30 cellular contexts compared by ENCODE assay signal in the genomic region with DNA sequence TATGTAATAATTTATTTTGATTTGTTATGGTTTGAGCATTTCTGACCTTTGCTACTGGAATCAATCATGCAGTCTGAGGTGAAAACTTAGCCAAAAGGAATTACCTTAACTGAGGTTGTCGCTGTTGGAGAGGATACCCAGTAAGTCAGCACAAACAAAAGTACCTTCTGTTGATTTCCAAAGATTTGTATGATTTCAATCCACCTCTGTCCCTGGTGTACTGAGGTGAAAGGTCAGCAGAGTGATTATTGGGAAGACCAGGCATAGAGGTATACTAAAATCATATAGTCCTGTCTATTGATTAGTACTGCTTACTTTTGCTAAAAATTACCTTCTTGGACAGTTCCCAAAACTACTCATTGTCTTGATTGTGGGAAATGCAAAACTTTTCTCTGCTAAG. TPM values are rescaled to one million over a fixed set of nuclear protein-coding genes. Genes with fewer than 3 reads are reported as not detected.
DNase-seq lines count a peak whose midpoint lies in the region; ATAC-seq and TF ChIP-seq lines count a peak whose summit lies in the region.
"Had no signal": no experiment of that assay in that cellular context is flagged by ENCODE, and none has a peak within 500 bp of the region (broad histone marks: within the 10 kb centered on the region; RNA-seq: fewer than 3 reads in every experiment).

No MANE protein-coding gene starts in this region.

- H3K9ac ChIP-seq in adipocyte (ENCODE audit: low read length) (peak overlapping the region; percentile 55), muscle layer of colon (ENCODE audit: low read length) (no peak overlapping the region), smooth muscle cell (ENCODE audit: low read depth) (no peak overlapping the region), SK-N-SH (no peak overlapping the region)
- H3K9ac ChIP-seq: BLaER1 treated with 17β-estradiol and CSF1 and Interleukin-3, amounts not matched to agents 10 nM and 100 nM; KMS-11 had no signal

- ATAC-seq in left lung = no peak
- ATAC-seq: activated naive CD4-positive, alpha-beta T cell treated with anti-CD3 and anti-CD28 coated beads, Interleukin-2, amount 50 U/mL, for 72 hours; activated T-helper 17 cell treated with anti-CD3 and anti-CD28 coated beads, Interleukin-2, amount 50 U/mL, for 72 hours had no signal

- H4K20me1 ChIP-seq in smooth muscle cell (ENCODE audit: low read depth) (peaks cover 19% of the 10 kb centered on the region), SK-N-SH (ENCODE audit: insufficient read depth) (no peaks in the 10 kb centered on the region)

- WGBS in smooth muscle cell (ENCODE audit: low lambda C conversion rate) = 100% methylated on average over 1 of the region's 1 CpG
- WGBS in SK-N-SH (ENCODE audit: low lambda C conversion rate) = 83% methylated on average over 1 of the region's 1 CpG

- H3K27me3 Mint-ChIP-seq in HFFc6 (ENCODE audit: insufficient read depth) = no peaks in the 10 kb centered on the region
- H3K27me3 Mint-ChIP-seq: activated CD4-positive, alpha-beta memory T cell treated with anti-CD3 and anti-CD28 coated beads, Interleukin-2, amount 10 ng/mL, durations not matched to agents 7 days and 5 days; activated T-helper 17 cell treated with anti-CD3 and anti-CD28 coated beads, Interleukin-2, amount 50 U/mL, for 72 hours; stimulated activated naive CD8-positive, alpha-beta T cell treated with anti-CD3 and anti-CD28 coated beads, Interleukin-15, Interleukin-2, amounts not matched to agents 100 ng/mL and 50 ng/mL, for 24 hours; type B pancreatic cell had no signal

- H3K4me1 ChIP-seq in adipocyte (ENCODE audit: control insufficient read depth, insufficient read depth, low read length) (peaks cover 75% of the 10 kb centered on the region), muscle layer of colon (ENCODE audit: insufficient read depth, low read length) (peaks cover 70% of the 10 kb centered on the region), smooth muscle cell (ENCODE audit: low read depth) (peaks cover 37% of the 10 kb centered on the region), SK-N-SH (ENCODE audit: control insufficient read depth in 1 of 2, insufficient read depth in 2 of 2, low read depth in 1 of 2, low read length in 1 of 2) (peaks cover 21 to 63% of the 10 kb centered on the region in 2 experiments), left lung (peaks cover 38 to 67% of the 10 kb centered on the region in 2 donors)

- H3K4me2 ChIP-seq in smooth muscle cell = no peak overlapping the region
- H3K4me2 ChIP-seq in SK-N-SH = no peak overlapping the region
- H3K4me2 ChIP-seq: BLaER1 treated with 17β-estradiol and CSF1 and Interleukin-3, amounts not matched to agents 10 nM and 100 nM; KMS-11 had no signal

- TF ChIP-seq CTCF in HFFc6 (IDR thresholded peaks at IDR 0.05) (no peak), smooth muscle cell (IDR thresholded peaks at IDR 0.05; ENCODE audit: borderline replicate concordance, insufficient read depth, poor library complexity, severe bottlenecking) (no peak), SK-N-SH (IDR thresholded peaks at IDR 0.05) (no peak), left lung (IDR thresholded peaks at IDR 0.05) (no peak)

- intact Hi-C loops in left lung (cut with DNase I) = no loop called here

- POLR2A ChIA-PET in SK-N-SH (lab: Yijun Ruan, JAX) = no interaction called here

- TF ChIP-seq EP300 in SK-N-SH (IDR thresholded peaks at IDR 0.05; ENCODE audit: borderline replicate concordance in 1 of 2, low read depth in 1 of 2, low read length in 1 of 2) = no peak

- H3K9me2 ChIP-seq in SK-N-SH = no peaks in the 10 kb centered on the region

- H3K27ac ChIP-seq in muscle layer of colon (ENCODE audit: low read depth, low read length) (peak overlapping the region; percentile 83), smooth muscle cell (ENCODE audit: low read depth) (peak overlapping the region; percentile 99), SK-N-SH (ENCODE audit: low read depth in 2 of 2, low read length in 1 of 2) (no peak overlapping the region), left lung (no peak overlapping the region)
- H3K27ac ChIP-seq: BLaER1 treated with 17β-estradiol and CSF1 and Interleukin-3, amounts not matched to agents 10 nM and 100 nM; KMS-11; SK-N-MC had no signal

- H3K36me3 ChIP-seq in adipocyte (ENCODE audit: control insufficient read depth, insufficient read depth, low read length, severe bottlenecking) (peaks cover 2% of the 10 kb centered on the region), muscle layer of colon (ENCODE audit: insufficient read depth, low read length) (no peaks in the 10 kb centered on the region), smooth muscle cell (ENCODE audit: low read depth) (no peaks in the 10 kb centered on the region), SK-N-SH (replicated peaks in 1 of 2; ENCODE audit: control insufficient read depth in 1 of 2, insufficient read depth in 2 of 2, low read length in 1 of 2) (no peaks in the 10 kb centered on the region), left lung (no peaks in the 10 kb centered on the region)

- H3K4me3 Mint-ChIP-seq in HFFc6 = peak overlapping the region; percentile 47; the same call in 1 of the 2 replicates
- H3K4me3 Mint-ChIP-seq: activated CD4-positive, alpha-beta memory T cell treated with anti-CD3 and anti-CD28 coated beads, Interleukin-2, amount 10 ng/mL, durations not matched to agents 7 days and 5 days; activated T-helper 17 cell treated with anti-CD3 and anti-CD28 coated beads, Interleukin-2, amount 50 U/mL, for 72 hours; neural crest cell; stimulated activated naive CD8-positive, alpha-beta T cell treated with anti-CD3 and anti-CD28 coated beads, Interleukin-15, Interleukin-2, amounts not matched to agents 100 ng/mL and 50 ng/mL, for 24 hours; T-helper 1 cell treated with Interleukin-12 subunit alpha and Interleukin-12 subunit beta and Interleukin-4 antibody, amounts not matched to agents 30 μg/mL and 1 μg/mL, for 36 hours; type B pancreatic cell had no signal

- peaks cover 84% of the 10 kb centered on the region for H3K4me1 Mint-ChIP-seq in HFFc6 (ENCODE audit: low read depth)
- H3K4me1 Mint-ChIP-seq: activated CD4-positive, alpha-beta memory T cell treated with anti-CD3 and anti-CD28 coated beads, Interleukin-2, amount 10 ng/mL, durations not matched to agents 7 days and 5 days; activated T-helper 17 cell treated with anti-CD3 and anti-CD28 coated beads, Interleukin-2, amount 50 U/mL, for 72 hours had no signal

- no peak for TF ChIP-seq RAD21 in SK-N-SH (IDR thresholded peaks at IDR 0.05; ENCODE audit: low read length)

- CTCF ChIA-PET in SK-N-SH (lab: Yijun Ruan, JAX) = interaction anchor here (0.6 to 1.2 kb wide), 4 partner anchors 10 to 33 kb away, joined by 3 read pairs; partner anchors contain the start of gene RUSC2

- H3K79me2 ChIP-seq in smooth muscle cell (ENCODE audit: low read depth) = peaks cover 46% of the 10 kb centered on the region
- H3K79me2 ChIP-seq in SK-N-SH (ENCODE audit: insufficient read depth) = peaks cover 85% of the 10 kb centered on the region

- H3K27me3 ChIP-seq in adipocyte (replicated peaks; ENCODE audit: control insufficient read depth, insufficient read depth, low read length) = no peaks in the 10 kb centered on the region
- H3K27me3 ChIP-seq in muscle layer of colon (ENCODE audit: control insufficient read depth in 1 of 2, insufficient read depth in 2 of 2, low read length in 2 of 2) = no peaks in the 10 kb centered on the region
- H3K27me3 ChIP-seq in smooth muscle cell (ENCODE audit: low read depth) = no peaks in the 10 kb centered on the region
- H3K27me3 ChIP-seq in SK-N-SH (ENCODE audit: insufficient read depth) = no peaks in the 10 kb centered on the region
- H3K27me3 ChIP-seq in left lung = no peaks in the 10 kb centered on the region
- H3K27me3 ChIP-seq: BLaER1 treated with 17β-estradiol and CSF1 and Interleukin-3, amounts not matched to agents 10 nM and 100 nM had no signal

- H3K36me3 Mint-ChIP-seq in HFFc6 (ENCODE audit: low read depth) = peaks cover 5% of the 10 kb centered on the region
- H3K36me3 Mint-ChIP-seq: activated naive CD4-positive, alpha-beta T cell treated with anti-CD3 and anti-CD28 coated beads, Interleukin-2, amount 50 U/mL, for 72 hours had no signal

- H3F3A ChIP-seq in smooth muscle cell (ENCODE audit: low read depth) (peaks cover 21% of the 10 kb centered on the region), SK-N-SH (replicated peaks; ENCODE audit: insufficient read depth) (peaks cover 27% of the 10 kb centered on the region)

- H2AFZ ChIP-seq in smooth muscle cell (ENCODE audit: low read depth) = no peak overlapping the region
- H2AFZ ChIP-seq in SK-N-SH (ENCODE audit: low read depth) = no peak overlapping the region

- peak overlapping the region; percentile 92 for H3K27ac Mint-ChIP-seq in HFFc6
- H3K27ac Mint-ChIP-seq: activated CD4-positive, alpha-beta memory T cell treated with anti-CD3 and anti-CD28 coated beads, Interleukin-2, amount 10 ng/mL, durations not matched to agents 7 days and 5 days; activated naive CD4-positive, alpha-beta T cell treated with anti-CD3 and anti-CD28 coated beads, Interleukin-2, amount 50 U/mL, for 72 hours; activated T-helper 17 cell treated with anti-CD3 and anti-CD28 coated beads, Interleukin-2, amount 50 U/mL, for 72 hours; stimulated activated naive CD8-positive, alpha-beta T cell treated with anti-CD3 and anti-CD28 coated beads, Interleukin-15, Interleukin-2, amounts not matched to agents 100 ng/mL and 50 ng/mL, for 24 hours; T-helper 1 cell treated with Interleukin-12 subunit alpha and Interleukin-12 subunit beta and Interleukin-4 antibody, amounts not matched to agents 30 μg/mL and 1 μg/mL, for 36 hours; type B pancreatic cell had no signal

- H3K9me3 ChIP-seq in adipocyte (ENCODE audit: control insufficient read depth, low read length) = no peaks in the 10 kb centered on the region
- no peaks in the 10 kb centered on the region for H3K9me3 ChIP-seq in muscle layer of colon (ENCODE audit: low read length)
- H3K9me3 ChIP-seq in smooth muscle cell (replicated peaks; ENCODE audit: low read depth) = no peaks in the 10 kb centered on the region
- no peaks in the 10 kb centered on the region for H3K9me3 ChIP-seq in SK-N-SH
- no peaks in the 10 kb centered on the region for H3K9me3 ChIP-seq in left lung
- H3K9me3 ChIP-seq: BLaER1 treated with 17β-estradiol and CSF1 and Interleukin-3, amounts not matched to agents 10 nM and 100 nM; Caco-2 had no signal

- H3K9me3 Mint-ChIP-seq in HFFc6 = no peaks in the 10 kb centered on the region
- H3K9me3 Mint-ChIP-seq: activated CD4-positive, alpha-beta memory T cell treated with anti-CD3 and anti-CD28 coated beads, Interleukin-2, amount 10 ng/mL, durations not matched to agents 7 days and 5 days; activated naive CD4-positive, alpha-beta T cell treated with anti-CD3 and anti-CD28 coated beads, Interleukin-2, amount 50 U/mL, for 72 hours; activated T-helper 17 cell treated with anti-CD3 and anti-CD28 coated beads, Interleukin-2, amount 50 U/mL, for 72 hours; neural crest cell; stimulated activated naive CD8-positive, alpha-beta T cell treated with anti-CD3 and anti-CD28 coated beads, Interleukin-15, Interleukin-2, amounts not matched to agents 100 ng/mL and 50 ng/mL, for 24 hours; T-helper 1 cell treated with Interleukin-12 subunit alpha and Interleukin-12 subunit beta and Interleukin-4 antibody, amounts not matched to agents 30 μg/mL and 1 μg/mL, for 36 hours; type B pancreatic cell had no signal

- H3K4me3 ChIP-seq in adipocyte (ENCODE audit: low read length) = peak overlapping the region; percentile 34
- no peak overlapping the region for H3K4me3 ChIP-seq in muscle layer of colon (ENCODE audit: low read depth in 1 of 2, low read length in 2 of 2)
- H3K4me3 ChIP-seq in smooth muscle cell = no peak overlapping the region
- H3K4me3 ChIP-seq in SK-N-SH (ENCODE audit: low read depth in 2 of 2, low read length in 1 of 2) = no peak overlapping the region
- H3K4me3 ChIP-seq in left lung = no peak overlapping the region
- H3K4me3 ChIP-seq: BLaER1 treated with 17β-estradiol and CSF1 and Interleukin-3, amounts not matched to agents 10 nM and 100 nM; lung; SK-N-MC had no signal

- no peak for DNase-seq in HFFc6
- DNase-seq in adipocyte (ENCODE audit: low read depth) = no peak
- DNase-seq in smooth muscle cell (lab: John Stamatoyannopoulos, UW; ENCODE audit: unreplicated experiment) = no peak
- no peak for DNase-seq in SK-N-SH
- no peak for DNase-seq in COLO829 (ENCODE audit: low spot score)
- no peak for DNase-seq in activated naive CD4-positive, alpha-beta T cell treated with anti-CD3 and anti-CD28 coated beads, Interleukin-2, amount 50 U/mL, for 16 hours
- DNase-seq in left lung = no peak
- DNase-seq: activated CD4-positive, alpha-beta memory T cell treated with anti-CD3 and anti-CD28 coated beads, Interleukin-2, amount 10 ng/mL, durations not matched to agents 7 days and 5 days; activated CD4-positive, alpha-beta T cell treated with anti-CD3 and anti-CD28 coated beads for 1 hour; anterior cingulate cortex; Caco-2; DMS79; GDM1; glutamatergic neuron; islet precursor cell; NCI-H1417 treated with DMSO at 0.1 percent for 48 hours; NCI-H2081 treated with DMSO at 0.1 percent for 48 hours; NCI-H345; NCI-H748 treated with DMSO at 0.1 percent for 48 hours had no signal

RNA-seq across cellular contexts. Expression of gene RUSC2, which starts 32.8 kb away (rescaled TPM):
- 10 to 100 TPM; 54.0 to 70.7 (median 59.9) TPM for total RNA-seq in HFFc6 (2021; fragmentation: NEBNext Ultra II Directional; extraction: Animal tissue kit (Norgen Biotek cat#: 25700))
- total RNA-seq in smooth muscle cell (16.5 and 18.1 TPM in 2 replicates), left lung (10 to 100 TPM; 28.2 to 32.2 TPM)
- polyA plus RNA-seq in smooth muscle cell (21.8 and 29.5 TPM in 2 replicates), SK-N-SH (2012; rRNA removed) (14.5 and 15.0 TPM in 2 replicates)
- 5.9 and 10.2 TPM in 2 replicates for polyA plus RNA-seq in SK-N-SH (2012; cell fraction: cytosol; rRNA removed)
- polyA plus RNA-seq in SK-N-SH (2012; cell fraction: nucleus; rRNA removed) = 42.3 and 43.3 TPM in 2 replicates

Comparison
In these comparisons a context has a peak if more than half of its experiments do, and no peak if none do; other contexts are left out.
1. H3K27ac ChIP-seq: peak in muscle layer of colon (single experiment) and smooth muscle cell (single experiment); none in SK-N-SH (0 of 2) and left lung (0 of 2).